1 cellular context compared by ENCODE assay signal in the genomic region with DNA sequence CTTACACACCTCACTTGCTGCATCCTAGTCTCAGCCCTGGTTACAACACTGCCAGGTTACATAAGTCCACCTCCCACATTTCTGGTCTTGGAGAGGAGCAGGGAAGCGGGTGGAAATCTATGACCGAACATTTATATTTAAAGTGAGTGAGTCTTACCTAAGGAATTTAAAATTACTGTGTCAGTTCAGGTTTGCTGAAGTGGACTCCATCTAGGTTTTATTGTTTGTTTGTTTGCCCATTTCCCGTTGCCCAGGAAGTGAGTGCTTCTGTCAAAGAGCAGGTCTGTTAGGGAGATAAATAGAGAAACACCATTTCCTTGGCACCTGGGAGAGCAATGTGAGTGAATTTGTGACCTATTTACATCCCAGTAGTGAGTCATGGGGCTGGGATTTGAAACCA.
TF ChIP-seq lines count a peak whose summit lies in the region.

No MANE protein-coding gene starts in this region.

TF ChIP-seq in HepG2, 621 proteins besides CTCF, POLR2A, EP300 and RAD21 (continued from another document):
- TF ChIP-seq, protein P1, sequence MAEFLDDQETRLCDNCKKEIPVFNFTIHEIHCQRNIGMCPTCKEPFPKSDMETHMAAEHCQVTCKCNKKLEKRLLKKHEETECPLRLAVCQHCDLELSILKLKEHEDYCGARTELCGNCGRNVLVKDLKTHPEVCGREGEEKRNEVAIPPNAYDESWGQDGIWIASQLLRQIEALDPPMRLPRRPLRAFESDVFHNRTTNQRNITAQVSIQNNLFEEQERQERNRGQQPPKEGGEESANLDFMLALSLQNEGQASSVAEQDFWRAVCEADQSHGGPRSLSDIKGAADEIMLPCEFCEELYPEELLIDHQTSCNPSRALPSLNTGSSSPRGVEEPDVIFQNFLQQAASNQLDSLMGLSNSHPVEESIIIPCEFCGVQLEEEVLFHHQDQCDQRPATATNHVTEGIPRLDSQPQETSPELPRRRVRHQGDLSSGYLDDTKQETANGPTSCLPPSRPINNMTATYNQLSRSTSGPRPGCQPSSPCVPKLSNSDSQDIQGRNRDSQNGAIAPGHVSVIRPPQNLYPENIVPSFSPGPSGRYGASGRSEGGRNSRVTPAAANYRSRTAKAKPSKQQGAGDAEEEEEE (CRISPR knock-in tag; IDR thresholded peaks at IDR 0.05; ENCODE audit: borderline replicate concordance): no peak
- no peak for TF ChIP-seq CHD2 (IDR thresholded peaks at IDR 0.05; ENCODE audit: low read depth, low read length)
- TF ChIP-seq, protein P2, sequence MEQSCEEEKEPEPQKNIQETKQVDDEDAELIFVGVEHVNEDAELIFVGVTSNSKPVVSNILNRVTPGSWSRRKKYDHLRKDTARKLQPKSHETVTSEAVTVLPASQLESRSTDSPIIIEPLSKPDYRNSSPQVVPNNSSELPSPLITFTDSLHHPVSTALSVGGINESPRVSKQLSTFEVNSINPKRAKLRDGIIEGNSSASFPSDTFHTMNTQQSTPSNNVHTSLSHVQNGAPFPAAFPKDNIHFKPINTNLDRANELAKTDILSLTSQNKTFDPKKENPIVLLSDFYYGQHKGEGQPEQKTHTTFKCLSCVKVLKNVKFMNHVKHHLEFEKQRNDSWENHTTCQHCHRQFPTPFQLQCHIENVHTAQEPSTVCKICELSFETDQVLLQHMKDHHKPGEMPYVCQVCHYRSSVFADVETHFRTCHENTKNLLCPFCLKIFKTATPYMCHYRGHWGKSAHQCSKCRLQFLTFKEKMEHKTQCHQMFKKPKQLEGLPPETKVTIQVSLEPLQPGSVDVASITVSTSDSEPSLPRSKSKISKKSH (CRISPR knock-in tag; IDR thresholded peaks at IDR 0.05; ENCODE audit: borderline replicate concordance): no peak
- TF ChIP-seq ZNF772 (CRISPR knock-in tag; IDR thresholded peaks at IDR 0.05): no peak
- no peak for TF ChIP-seq ZNF605 (CRISPR knock-in tag; IDR thresholded peaks at IDR 0.05)
- no peak for TF ChIP-seq ZNF550 (CRISPR knock-in tag; IDR thresholded peaks at IDR 0.05; ENCODE audit: borderline replicate concordance)
